8 cellular contexts compared by ENCODE assay signal in genomic region chr7:55366461-55367138, GRCh38. TPM values are rescaled to one million over a fixed set of nuclear protein-coding genes. Genes with fewer than 3 reads are reported as not detected.
A peak's percentile ranks its signal among the peaks of the same experiment; 100 is the strongest.
DNase-seq lines count a peak whose midpoint lies in the region; ATAC-seq and TF ChIP-seq lines count a peak whose summit lies in the region.

No MANE protein-coding gene starts in this region.

- DNase-seq in DMS114 treated with DMSO at 0.1 percent for 48 hours (lab: John Stamatoyannopoulos, UW; ENCODE audit: unreplicated experiment) (peak; percentile 12), endodermal cell (no peak), KG1 (lab: John Stamatoyannopoulos, UW) (no peak), GM20000 (ENCODE audit: low spot score) (no peak)
- peak in 2 of 9 donors; percentile 12 to 43 for DNase-seq in naive thymus-derived CD4-positive, alpha-beta T cell

- 2% methylated on average over 32 of the region's 32 CpGs; no CpG with 5 or more reads in 1 of the 2 experiments for WGBS in endodermal cell (ENCODE audit: insufficient coverage in 1 of 2, insufficient read length in 1 of 2), 2 experiments

- H3K4me1 ChIP-seq in HUES6 (ENCODE audit: control insufficient read depth, insufficient read depth, low read length), result 0 out of 2 replicates have a peak, but pooled peaks cover 12% of the 10 kb centered on the region
- H3K4me1 ChIP-seq in endodermal cell (ENCODE audit: control insufficient read depth, insufficient read depth, low read length), result no peaks in the 10 kb centered on the region
- H3K4me1 ChIP-seq in naive thymus-derived CD4-positive, alpha-beta T cell (ENCODE audit: control insufficient read depth in 2 of 2, insufficient read depth in 2 of 2, low read length in 2 of 2), result peaks cover 6 to 10% of the 10 kb centered on the region in 2 donors

- intact Hi-C loops in naive thymus-derived CD4-positive, alpha-beta T cell (cut with micrococcal nuclease), result loop anchor here (1.0 to 5.0 kb wide), 11 partner anchors 49 to 740 kb away; partner anchors contain the start of genes CCT6A (in 2 of the 2), MRPS17 (in 2 of the 2), PSPH (in 2 of the 2) and SEC61G (in 2 of the 2)

- peak overlapping the region; percentile 96 for H3K27ac Mint-ChIP-seq in T-helper 1 cell treated with Interleukin-12 subunit alpha and Interleukin-12 subunit beta and Interleukin-4 antibody, amounts not matched to agents 30 μg/mL and 1 μg/mL, for 36 hours
- peak overlapping the region; percentile 96 for H3K27ac Mint-ChIP-seq in endodermal cell
- H3K27ac Mint-ChIP-seq in naive thymus-derived CD4-positive, alpha-beta T cell, result peak overlapping the region; percentile 96 to 100 (median 98)

- no peaks in the 10 kb centered on the region for H3K27me3 ChIP-seq in HUES6 (ENCODE audit: control insufficient read depth, insufficient read depth, low read length)
- H3K27me3 ChIP-seq in endodermal cell (ENCODE audit: control insufficient read depth, insufficient read depth, low read length, poor library complexity, severe bottlenecking), result no peaks in the 10 kb centered on the region
- H3K27me3 ChIP-seq in naive thymus-derived CD4-positive, alpha-beta T cell (ENCODE audit: control insufficient read depth in 2 of 2, insufficient read depth in 2 of 2, low read length in 2 of 2), result no peaks in the 10 kb centered on the region

- H3K36me3 ChIP-seq in HUES6 (ENCODE audit: control insufficient read depth, insufficient read depth, low read length) (no peaks in the 10 kb centered on the region), endodermal cell (ENCODE audit: control insufficient read depth, insufficient read depth, low read length) (peaks cover 3% of the 10 kb centered on the region)
- peaks cover 0 to 11% (median 0%) of the 10 kb centered on the region in 3 experiments for H3K36me3 ChIP-seq in naive thymus-derived CD4-positive, alpha-beta T cell (ENCODE audit: control insufficient read depth in 2 of 3, insufficient read depth in 3 of 3, low read length in 3 of 3)

- POLR2A ChIA-PET in naive thymus-derived CD4-positive, alpha-beta T cell (lab: Charles Lee), result interaction anchor here (0.6 to 1.9 kb wide), 21 partner anchors 9 to 740 kb away, joined by 3 to 19 read pairs (median 4); partner anchors contain the start of genes CCT6A, CHCHD2, PSPH and SEC61G

- TF ChIP-seq CTCF in endodermal cell (conservative IDR thresholded peaks at IDR 0.05) (no peak), GM20000 (IDR thresholded peaks at IDR 0.05; ENCODE audit: extremely low read depth, missing control alignments) (no peak)

- peaks cover 9% of the 10 kb centered on the region for H3K36me3 Mint-ChIP-seq in T-helper 1 cell treated with Interleukin-12 subunit alpha and Interleukin-12 subunit beta and Interleukin-4 antibody, amounts not matched to agents 30 μg/mL and 1 μg/mL, for 36 hours (ENCODE audit: low read depth)
- H3K36me3 Mint-ChIP-seq in endodermal cell (ENCODE audit: low read depth), result no peaks in the 10 kb centered on the region
- H3K36me3 Mint-ChIP-seq in naive thymus-derived CD4-positive, alpha-beta T cell, result peaks cover 0 to 4% (median 0%) of the 10 kb centered on the region in 5 donors

- peak overlapping the region; percentile 99 for H3K9ac ChIP-seq in HUES6 (ENCODE audit: low read length)
- H3K9ac ChIP-seq in endodermal cell (ENCODE audit: extremely low read depth, low read length, poor library complexity, severe bottlenecking), result peak overlapping the region; percentile 98

- CTCF ChIA-PET in naive thymus-derived CD4-positive, alpha-beta T cell (lab: Charles Lee), result no interaction called here

- H3K4me1 Mint-ChIP-seq in T-helper 1 cell treated with Interleukin-12 subunit alpha and Interleukin-12 subunit beta and Interleukin-4 antibody, amounts not matched to agents 30 μg/mL and 1 μg/mL, for 36 hours (ENCODE audit: low read depth), result peaks cover 22% of the 10 kb centered on the region
- H3K4me1 Mint-ChIP-seq in endodermal cell, result peaks cover 15% of the 10 kb centered on the region
- peaks cover 10 to 30% (median 21%) of the 10 kb centered on the region in 7 donors for H3K4me1 Mint-ChIP-seq in naive thymus-derived CD4-positive, alpha-beta T cell

- peak; percentile 16 for ATAC-seq in GM21447 (IDR thresholded peaks at IDR 0.05; ENCODE audit: unreplicated experiment)
- peak; percentile 5 for ATAC-seq in naive thymus-derived CD4-positive, alpha-beta T cell

- H3K9me3 ChIP-seq in HUES6 (ENCODE audit: control insufficient read depth, insufficient read depth, low read depth, low read length) (no peaks in the 10 kb centered on the region), endodermal cell (ENCODE audit: control insufficient read depth, low read length) (no peaks in the 10 kb centered on the region)
- H3K9me3 ChIP-seq in naive thymus-derived CD4-positive, alpha-beta T cell (ENCODE audit: control insufficient read depth in 2 of 3, low read length in 3 of 3), result no peaks in the 10 kb centered on the region

- H3K4me3 ChIP-seq in HUES6 (ENCODE audit: low read depth, low read length) (peak overlapping the region; percentile 78), endodermal cell (ENCODE audit: low read length) (peak overlapping the region; percentile 100)
- H3K4me3 ChIP-seq in naive thymus-derived CD4-positive, alpha-beta T cell (ENCODE audit: low read length), result peak overlapping the region; percentile 95

- peaks cover 1% of the 10 kb centered on the region for H3K27me3 Mint-ChIP-seq in T-helper 1 cell treated with Interleukin-12 subunit alpha and Interleukin-12 subunit beta and Interleukin-4 antibody, amounts not matched to agents 30 μg/mL and 1 μg/mL, for 36 hours (ENCODE audit: low read depth)
- H3K27me3 Mint-ChIP-seq in endodermal cell (ENCODE audit: insufficient read depth), result no peaks in the 10 kb centered on the region
- peaks cover 0 to 2% (median 0%) of the 10 kb centered on the region in 5 donors for H3K27me3 Mint-ChIP-seq in naive thymus-derived CD4-positive, alpha-beta T cell

- H3K9me3 Mint-ChIP-seq in T-helper 1 cell treated with Interleukin-12 subunit alpha and Interleukin-12 subunit beta and Interleukin-4 antibody, amounts not matched to agents 30 μg/mL and 1 μg/mL, for 36 hours, result no peaks in the 10 kb centered on the region
- no peaks in the 10 kb centered on the region for H3K9me3 Mint-ChIP-seq in endodermal cell
- H3K9me3 Mint-ChIP-seq in naive thymus-derived CD4-positive, alpha-beta T cell, result peaks cover 0 to 5% (median 0%) of the 10 kb centered on the region in 11 donors

- peak overlapping the region; percentile 98 for H3K27ac ChIP-seq in HUES6 (ENCODE audit: low read depth, low read length)
- H3K27ac ChIP-seq in endodermal cell (ENCODE audit: low read depth, low read length), result peak overlapping the region; percentile 99
- H3K27ac ChIP-seq in naive thymus-derived CD4-positive, alpha-beta T cell (ENCODE audit: low read depth, low read length), result peak overlapping the region; percentile 98

- H3K4me3 Mint-ChIP-seq in T-helper 1 cell treated with Interleukin-12 subunit alpha and Interleukin-12 subunit beta and Interleukin-4 antibody, amounts not matched to agents 30 μg/mL and 1 μg/mL, for 36 hours, result peak overlapping the region; percentile 97
- H3K4me3 Mint-ChIP-seq in endodermal cell, result peak overlapping the region; percentile 91
- peak overlapping the region; percentile 84 to 98 (median 95) for H3K4me3 Mint-ChIP-seq in naive thymus-derived CD4-positive, alpha-beta T cell

RNA-seq across cellular contexts. Expression of gene LANCL2, which starts 1.5 kb away (rescaled TPM):
- 10 to 100 TPM in 1 of 2 donors, 1 to 10 TPM in 1; 9.4 to 17.7 TPM for total RNA-seq in endodermal cell
- polyA plus RNA-seq in endodermal cell (2013, experiment 1 of 2), result 11.6 TPM
- polyA plus RNA-seq in endodermal cell (2013, experiment 2 of 2), result 11.2 TPM
- total RNA-seq in naive thymus-derived CD4-positive, alpha-beta T cell, result 10 to 100 TPM in 2 of 5 experiments, 1 to 10 TPM in 3; 4.8 to 10.5 (median 7.4) TPM
- 1 to 10 TPM; 8.2 to 9.0 TPM for polyA plus RNA-seq in naive thymus-derived CD4-positive, alpha-beta T cell
